7 cellular contexts compared by ENCODE assay signal in the genomic region with DNA sequence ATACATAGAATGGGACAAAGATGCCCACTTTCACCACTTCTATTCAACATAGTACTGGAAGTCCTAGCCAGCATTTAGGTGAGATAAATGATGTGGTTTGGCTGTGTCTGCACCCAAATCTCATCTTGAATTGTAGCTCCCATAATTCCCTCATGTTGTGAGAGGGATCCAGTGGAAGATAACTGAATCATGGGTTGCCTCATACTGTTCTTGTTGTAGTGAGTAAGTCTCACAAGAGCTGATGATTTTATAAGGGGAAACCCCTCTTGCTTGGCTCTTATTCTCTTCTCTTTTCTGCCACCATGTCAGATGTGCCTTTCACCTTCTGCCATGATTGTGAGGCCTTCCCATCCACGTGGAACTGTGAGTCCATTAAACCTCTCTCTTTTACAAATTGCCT. TPM values are rescaled to one million over a fixed set of nuclear protein-coding genes. Genes with fewer than 3 reads are reported as not detected.
"Had no signal": no experiment of that assay in that cellular context is flagged by ENCODE, and none has a peak within 500 bp of the region (broad histone marks: within the 10 kb centered on the region; RNA-seq: fewer than 3 reads in every experiment).

No MANE protein-coding gene starts in this region.

RNA-seq across cellular contexts. Expression of a gene that starts 10.7 kb away (rescaled TPM):
- total RNA-seq: activated CD4-positive, alpha-beta T cell treated with anti-CD3 and anti-CD28 coated beads, Interleukin-2, amount 10 ng/mL, durations not matched to agents 24 days and 14 days; activated CD8-positive, alpha-beta memory T cell treated with anti-CD3 and anti-CD28 coated beads, Interleukin-2, amount 10 ng/mL, durations not matched to agents 7 days and 5 days; activated T-helper 1 cell treated with anti-CD3 and anti-CD28 coated beads, Interleukin-12 subunit alpha, Interleukin-12 subunit beta, Interleukin-2, Interleukin-4 antibody, amounts not matched to agents 30 ng/mL and 10 ng/mL and 1 ng/mL, durations not matched to agents 14 hours and 24 hours and 36 hours; ascending aorta; Peyer's patch; SJSA1; WTC11 had no signal
